In the genomic region with DNA sequence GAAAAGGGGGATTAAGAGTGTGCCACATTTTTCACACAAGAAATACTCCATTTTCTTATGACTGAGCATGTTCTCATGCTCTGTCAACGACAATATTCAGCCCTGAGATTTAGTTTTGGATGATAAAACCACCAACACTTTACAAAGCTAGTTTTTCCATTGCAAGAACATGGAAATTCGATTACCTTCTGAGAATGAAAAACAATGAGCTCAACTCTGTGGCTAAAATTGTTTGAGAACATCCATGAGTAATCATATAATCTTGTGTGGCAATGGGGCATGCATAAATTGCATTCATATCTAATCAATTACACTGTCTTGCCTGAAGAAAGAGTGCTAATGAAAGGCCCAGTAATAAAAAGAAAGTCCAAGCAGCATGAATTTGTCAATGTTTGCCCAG, we compare ENCODE assay signal across 25 cellular contexts.
DNase-seq lines count a peak whose midpoint lies in the region; ATAC-seq and TF ChIP-seq lines count a peak whose summit lies in the region.
"Had no signal": no experiment of that assay in that cellular context is flagged by ENCODE, and none has a peak within 500 bp of the region (broad histone marks: within the 10 kb centered on the region; RNA-seq: fewer than 3 reads in every experiment).

No MANE protein-coding gene starts in this region.

- peak; percentile 45 for ATAC-seq in stimulated activated effector memory CD8-positive, alpha-beta T cell treated with anti-CD3 and anti-CD28 coated beads, Interleukin-12 subunit alpha, Interleukin-12 subunit beta, amount 100 ng/mL, for 72 hours
- ATAC-seq: Right ventricle myocardium inferior, SK-N-SH treated with all-trans-retinoic acid at 6 μM for 48 hours had no signal

- BruUV-seq in mammary epithelial cell (replicated peaks; lab: Mats Ljungman, UMichigan): no TSS peak

- H3K4me3 ChIP-seq in mammary epithelial cell (replicated peaks in 1 of 3; ENCODE audit: insufficient read depth in 1 of 3, low read depth in 2 of 3, low read length in 3 of 3) (no peak overlapping the region), breast epithelium (no peak overlapping the region), astrocyte of the spinal cord (ENCODE audit: low read depth, low read length) (no peak overlapping the region), fibroblast of mammary gland (ENCODE audit: control insufficient read depth, low read depth, low read length) (no peak overlapping the region)
- H3K4me3 ChIP-seq: BLaER1, HAP-1, PC-9, SJCRH30 had no signal

- H3K36me3 ChIP-seq in mammary epithelial cell (ENCODE audit: insufficient read depth, low read length) (no peaks in the 10 kb centered on the region), breast epithelium (no peaks in the 10 kb centered on the region)
- H3K36me3 ChIP-seq: BLaER1, HAP-1, SJCRH30 had no signal

- no peaks in the 10 kb centered on the region for H3K79me2 ChIP-seq in mammary epithelial cell (ENCODE audit: insufficient read depth, low read length)

- in situ Hi-C loops in mammary epithelial cell (cut with MboI; ENCODE audit: low sequenced_read_pairs in 2 of 2): no loop called here
- in situ Hi-C loops in astrocyte of the spinal cord (cut with HindIII; ENCODE audit: low sequenced_read_pairs): no loop called here

- dilution Hi-C loops in mammary epithelial cell (cut with HindIII; ENCODE audit: low sequenced_read_pairs): no loop called here

- no peaks in the 10 kb centered on the region for H3K27me3 ChIP-seq in mammary epithelial cell (ENCODE audit: insufficient read depth, low read length)
- no peaks in the 10 kb centered on the region for H3K27me3 ChIP-seq in breast epithelium
- H3K27me3 ChIP-seq: BLaER1, SJCRH30 had no signal

- H3K4me1 Mint-ChIP-seq in stimulated activated effector memory CD8-positive, alpha-beta T cell treated with anti-CD3 and anti-CD28 coated beads, Interleukin-12 subunit alpha, Interleukin-12 subunit beta, amount 100 ng/mL, for 72 hours: no peaks in the 10 kb centered on the region

- no peak overlapping the region for H3K9ac ChIP-seq in mammary epithelial cell (ENCODE audit: insufficient read depth, low read length)
- H3K9ac ChIP-seq: BLaER1 had no signal

- peaks cover 5% of the 10 kb centered on the region for H3K9me3 Mint-ChIP-seq in stimulated activated effector memory CD8-positive, alpha-beta T cell treated with anti-CD3 and anti-CD28 coated beads, Interleukin-12 subunit alpha, Interleukin-12 subunit beta, amount 100 ng/mL, for 72 hours

- no peaks in the 10 kb centered on the region for H4K20me1 ChIP-seq in mammary epithelial cell (ENCODE audit: insufficient read depth, low read length)
- H4K20me1 ChIP-seq: BLaER1 had no signal

- no peak overlapping the region for H3K27ac ChIP-seq in mammary epithelial cell (ENCODE audit: insufficient read depth, low read depth, low read length)
- no peak overlapping the region for H3K27ac ChIP-seq in breast epithelium
- H3K27ac ChIP-seq: 22Rv1, BLaER1, HL-60, PC-9, SJCRH30 had no signal

- H3K27ac Mint-ChIP-seq in stimulated activated effector memory CD8-positive, alpha-beta T cell treated with anti-CD3 and anti-CD28 coated beads, Interleukin-12 subunit alpha, Interleukin-12 subunit beta, amount 100 ng/mL, for 72 hours: no peak overlapping the region
- H3K27ac Mint-ChIP-seq: CD4-positive, CD25-positive, alpha-beta regulatory T cell had no signal

- no peak for TF ChIP-seq POLR2A in breast epithelium (IDR thresholded peaks at IDR 0.05)

- no peaks in the 10 kb centered on the region for H3K36me3 Mint-ChIP-seq in stimulated activated effector memory CD8-positive, alpha-beta T cell treated with anti-CD3 and anti-CD28 coated beads, Interleukin-12 subunit alpha, Interleukin-12 subunit beta, amount 100 ng/mL, for 72 hours

- TF ChIP-seq CTCF in mammary epithelial cell (conservative IDR thresholded peaks at IDR 0.05 in 1 of 2, IDR thresholded peaks at IDR 0.05 in 1 of 2; ENCODE audit: extremely low read depth in 1 of 2, insufficient read depth in 1 of 2, low read depth in 1 of 2, low read length in 2 of 2): no peak
- TF ChIP-seq CTCF in breast epithelium (IDR thresholded peaks at IDR 0.05): no peak
- TF ChIP-seq CTCF in astrocyte of the spinal cord (IDR thresholded peaks at IDR 0.05; ENCODE audit: low read depth, low read length): no peak
- no peak for TF ChIP-seq CTCF in fibroblast of mammary gland (conservative IDR thresholded peaks at IDR 0.05; ENCODE audit: control insufficient read depth, insufficient read depth, low read depth, low read length)

- intact Hi-C loops in mammary epithelial cell (cut with micrococcal nuclease): no loop called here
- intact Hi-C loops in breast epithelium (cut with DNase I; ENCODE audit: low total_unique reads): no loop called here

- H3K9me3 ChIP-seq in mammary epithelial cell (replicated peaks; ENCODE audit: insufficient read depth, low read length) (no peaks in the 10 kb centered on the region), breast epithelium (no peaks in the 10 kb centered on the region)
- H3K9me3 ChIP-seq: HAP-1, SJCRH30 had no signal

- H2AFZ ChIP-seq in mammary epithelial cell (ENCODE audit: low read depth, low read length): no peak overlapping the region
- H2AFZ ChIP-seq: PC-9 had no signal

- DNase-seq in mammary epithelial cell (peak; percentile 40), breast epithelium (ENCODE audit: low spot score in 2 of 2) (no peak), astrocyte of the spinal cord (ENCODE audit: low read depth, low spot score) (peak; percentile 20), fibroblast of mammary gland (ENCODE audit: low read depth) (peak; percentile 67), iPS-NIHi11 (ENCODE audit: low spot score) (no peak), 8988T (no peak), DMS 273 (lab: John Stamatoyannopoulos, UW; ENCODE audit: unreplicated experiment) (no peak)
- no peak for DNase-seq in stimulated activated effector memory CD8-positive, alpha-beta T cell treated with anti-CD3 and anti-CD28 coated beads, Interleukin-12 subunit alpha, Interleukin-12 subunit beta, amount 100 ng/mL, for 72 hours (ENCODE audit: low spot score in 2 of 2)
- DNase-seq: ACHN; CD4-positive, CD25-positive, alpha-beta regulatory T cell; GOT3; Kasumi-1; NCI-H1092 treated with DMSO at 0.1 percent for 48 hours; NCI-H1436; NCI-H187 treated with DMSO at 0.1 percent for 48 hours; NCI-H524 treated with DMSO at 0.1 percent for 48 hours; NCI-H82; PC-9; SJCRH30 had no signal

- WGBS in mammary epithelial cell (ENCODE audit: low coverage, missing lambda C conversion rate): 18% methylated on average over 2 of the region's 2 CpGs

- H3K4me1 ChIP-seq in mammary epithelial cell (ENCODE audit: insufficient read depth, low read length): no peaks in the 10 kb centered on the region
- H3K4me1 ChIP-seq in breast epithelium: no peaks in the 10 kb centered on the region
- H3K4me1 ChIP-seq: BLaER1, HAP-1, SJCRH30 had no signal

- CTCF ChIA-PET in mammary epithelial cell (lab: Charles Lee; ENCODE audit: low non-redundant PET): interaction anchor here (0.7 kb wide), 1 partner anchor 305 kb away, joined by 5 read pairs; a partner anchor contains a TSS

- no peak overlapping the region for H3K4me2 ChIP-seq in mammary epithelial cell (ENCODE audit: insufficient read depth, low read depth, low read length)
- H3K4me2 ChIP-seq: BLaER1, PC-9 had no signal

- no peak overlapping the region for H3K4me3 Mint-ChIP-seq in stimulated activated effector memory CD8-positive, alpha-beta T cell treated with anti-CD3 and anti-CD28 coated beads, Interleukin-12 subunit alpha, Interleukin-12 subunit beta, amount 100 ng/mL, for 72 hours
- H3K4me3 Mint-ChIP-seq: CD4-positive, CD25-positive, alpha-beta regulatory T cell had no signal

Comparison
In these comparisons a context has a peak if more than half of its experiments do, and no peak if none do; other contexts are left out.
1. DNase-seq: peak in mammary epithelial cell (single experiment), astrocyte of the spinal cord (single experiment) and fibroblast of mammary gland (single experiment); none in breast epithelium (0 of 2), stimulated activated effector memory CD8-positive, alpha-beta T cell treated with anti-CD3 and anti-CD28 coated beads, Interleukin-12 subunit alpha, Interleukin-12 subunit beta, amount 100 ng/mL, for 72 hours (0 of 2), iPS-NIHi11 (single experiment), 8988T (single experiment) and DMS 273 (single experiment).